ENCODE assay signal across 10 cellular contexts in genomic region chr5:173954671-173955605, GRCh38. TPM values are rescaled to one million over a fixed set of nuclear protein-coding genes. Genes with fewer than 3 reads are reported as not detected.
DNase-seq lines count a peak whose midpoint lies in the region; ATAC-seq and TF ChIP-seq lines count a peak whose summit lies in the region.
"Had no signal": no experiment of that assay in that cellular context is flagged by ENCODE, and none has a peak within 500 bp of the region (broad histone marks: within the 10 kb centered on the region; RNA-seq: fewer than 3 reads in every experiment).

No MANE protein-coding gene starts in this region.

- ATAC-seq in HG02678 (IDR thresholded peaks at IDR 0.05; ENCODE audit: unreplicated experiment) (peak; percentile 51), lower lobe of right lung (peak; percentile 47 to 77), GM18873 (IDR thresholded peaks at IDR 0.05; ENCODE audit: low FRiP score, unreplicated experiment) (no peak)
- ATAC-seq: HCT116 had no signal

- TF ChIP-seq POLR2A in vagina (IDR thresholded peaks at IDR 0.05), result no peak

- H3K4me1 ChIP-seq in lower lobe of right lung, result peaks cover 8% of the 10 kb centered on the region
- peaks cover 5% of the 10 kb centered on the region for H3K4me1 ChIP-seq in vagina

- H3K4me3 ChIP-seq in lower lobe of right lung, result no peak overlapping the region
- H3K4me3 ChIP-seq in vagina, result no peak overlapping the region

- H3K36me3 ChIP-seq in lower lobe of right lung (peaks cover 90% of the 10 kb centered on the region), vagina (peaks cover 0 to 53% of the 10 kb centered on the region in 2 donors)

- H3K27me3 ChIP-seq in lower lobe of right lung (ENCODE audit: low read depth), result no peaks in the 10 kb centered on the region
- H3K27me3 ChIP-seq in vagina, result no peaks in the 10 kb centered on the region

- DNase-seq in cerebellum (ENCODE audit: low spot score) (peak; percentile 55), lower lobe of right lung (no peak), vagina (ENCODE audit: extremely low spot score in 2 of 2) (no peak), DMS53 treated with DMSO at 0.1 percent for 48 hours (lab: John Stamatoyannopoulos, UW; ENCODE audit: unreplicated experiment) (no peak), NCI-H128 (lab: John Stamatoyannopoulos, UW; ENCODE audit: unreplicated experiment) (no peak)
- DNase-seq: activated CD4-positive, alpha-beta T cell treated with anti-CD3 and anti-CD28 coated beads, Interleukin-2, amount 10 ng/mL, durations not matched to agents 7 days and 5 days; stimulated activated CD4-positive, alpha-beta T cell treated with anti-CD3 and anti-CD28 coated beads, Interleukin-15, amount 100 ng/mL, for 24 hours had no signal

- H3K27ac ChIP-seq in lower lobe of right lung (no peak overlapping the region), vagina (peak overlapping the region; percentile 52)

- TF ChIP-seq CTCF in lower lobe of right lung (IDR thresholded peaks at IDR 0.05) (no peak), vagina (IDR thresholded peaks at IDR 0.05) (no peak)

- intact Hi-C loops in lower lobe of right lung (cut with DNase I), result no loop called here
- intact Hi-C loops in vagina (cut with DNase I), result no loop called here

- H3K9me3 ChIP-seq in lower lobe of right lung, result no peaks in the 10 kb centered on the region
- H3K9me3 ChIP-seq in vagina, result no peaks in the 10 kb centered on the region

RNA-seq across cellular contexts. Expression of gene C5orf47, which starts 34.0 kb away (rescaled TPM):
- total RNA-seq in cerebellum (0.36 TPM), lower lobe of right lung (not detected), vagina (not detected)
- total RNA-seq: activated CD4-positive, alpha-beta T cell treated with anti-CD3 and anti-CD28 coated beads, Interleukin-2, amount 10 ng/mL, durations not matched to agents 7 days and 5 days had no signal
